In the genomic region with DNA sequence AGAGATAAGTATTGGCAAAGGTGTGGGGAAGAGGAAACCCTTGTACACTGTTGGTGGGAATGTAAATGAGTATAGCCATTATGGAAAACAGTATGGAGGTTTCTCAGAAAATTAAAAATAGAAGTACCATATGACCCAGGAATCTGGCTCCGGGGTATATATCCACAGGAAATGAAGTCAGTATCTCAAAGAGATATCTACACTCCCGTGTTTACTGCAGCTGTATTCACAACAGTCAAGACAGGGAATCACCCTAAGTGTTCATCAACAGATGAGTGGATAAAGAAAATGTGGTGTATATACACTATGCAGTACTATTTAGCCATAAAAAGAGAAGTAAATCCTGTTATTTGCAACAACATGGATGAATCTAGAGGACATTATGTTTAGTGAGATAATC, we compare ENCODE assay signal across 1 cellular context.
TF ChIP-seq lines count a peak whose summit lies in the region.

No MANE protein-coding gene starts in this region.

TF ChIP-seq in SK-N-SH, 30 proteins besides CTCF, POLR2A, EP300 and RAD21:
- TF ChIP-seq, protein P1, sequence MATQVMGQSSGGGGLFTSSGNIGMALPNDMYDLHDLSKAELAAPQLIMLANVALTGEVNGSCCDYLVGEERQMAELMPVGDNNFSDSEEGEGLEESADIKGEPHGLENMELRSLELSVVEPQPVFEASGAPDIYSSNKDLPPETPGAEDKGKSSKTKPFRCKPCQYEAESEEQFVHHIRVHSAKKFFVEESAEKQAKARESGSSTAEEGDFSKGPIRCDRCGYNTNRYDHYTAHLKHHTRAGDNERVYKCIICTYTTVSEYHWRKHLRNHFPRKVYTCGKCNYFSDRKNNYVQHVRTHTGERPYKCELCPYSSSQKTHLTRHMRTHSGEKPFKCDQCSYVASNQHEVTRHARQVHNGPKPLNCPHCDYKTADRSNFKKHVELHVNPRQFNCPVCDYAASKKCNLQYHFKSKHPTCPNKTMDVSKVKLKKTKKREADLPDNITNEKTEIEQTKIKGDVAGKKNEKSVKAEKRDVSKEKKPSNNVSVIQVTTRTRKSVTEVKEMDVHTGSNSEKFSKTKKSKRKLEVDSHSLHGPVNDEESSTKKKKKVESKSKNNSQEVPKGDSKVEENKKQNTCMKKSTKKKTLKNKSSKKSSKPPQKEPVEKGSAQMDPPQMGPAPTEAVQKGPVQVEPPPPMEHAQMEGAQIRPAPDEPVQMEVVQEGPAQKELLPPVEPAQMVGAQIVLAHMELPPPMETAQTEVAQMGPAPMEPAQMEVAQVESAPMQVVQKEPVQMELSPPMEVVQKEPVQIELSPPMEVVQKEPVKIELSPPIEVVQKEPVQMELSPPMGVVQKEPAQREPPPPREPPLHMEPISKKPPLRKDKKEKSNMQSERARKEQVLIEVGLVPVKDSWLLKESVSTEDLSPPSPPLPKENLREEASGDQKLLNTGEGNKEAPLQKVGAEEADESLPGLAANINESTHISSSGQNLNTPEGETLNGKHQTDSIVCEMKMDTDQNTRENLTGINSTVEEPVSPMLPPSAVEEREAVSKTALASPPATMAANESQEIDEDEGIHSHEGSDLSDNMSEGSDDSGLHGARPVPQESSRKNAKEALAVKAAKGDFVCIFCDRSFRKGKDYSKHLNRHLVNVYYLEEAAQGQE (IDR thresholded peaks at IDR 0.05; ENCODE audit: low read depth, low read length) = no peak
- TF ChIP-seq RCOR1 (IDR thresholded peaks at IDR 0.05; ENCODE audit: low read length) (no peak), TAF1 (IDR thresholded peaks at IDR 0.05; ENCODE audit: borderline replicate concordance, low read depth, low read length) (no peak), RFX5 (IDR thresholded peaks at IDR 0.05; ENCODE audit: low read length) (no peak), FOSL2 (IDR thresholded peaks at IDR 0.05; ENCODE audit: borderline replicate concordance, low read depth) (no peak), RXRA (IDR thresholded peaks at IDR 0.05; ENCODE audit: borderline replicate concordance, low read depth) (no peak), YY1 (IDR thresholded peaks at IDR 0.05; ENCODE audit: low read depth) (no peak), MEF2A (IDR thresholded peaks at IDR 0.05; ENCODE audit: borderline replicate concordance, low read depth) (no peak)
- TF ChIP-seq, protein P2, sequence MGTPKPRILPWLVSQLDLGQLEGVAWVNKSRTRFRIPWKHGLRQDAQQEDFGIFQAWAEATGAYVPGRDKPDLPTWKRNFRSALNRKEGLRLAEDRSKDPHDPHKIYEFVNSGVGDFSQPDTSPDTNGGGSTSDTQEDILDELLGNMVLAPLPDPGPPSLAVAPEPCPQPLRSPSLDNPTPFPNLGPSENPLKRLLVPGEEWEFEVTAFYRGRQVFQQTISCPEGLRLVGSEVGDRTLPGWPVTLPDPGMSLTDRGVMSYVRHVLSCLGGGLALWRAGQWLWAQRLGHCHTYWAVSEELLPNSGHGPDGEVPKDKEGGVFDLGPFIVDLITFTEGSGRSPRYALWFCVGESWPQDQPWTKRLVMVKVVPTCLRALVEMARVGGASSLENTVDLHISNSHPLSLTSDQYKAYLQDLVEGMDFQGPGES (IDR thresholded peaks at IDR 0.05; ENCODE audit: low read depth, low read length) = no peak
- TF ChIP-seq, protein P3, sequence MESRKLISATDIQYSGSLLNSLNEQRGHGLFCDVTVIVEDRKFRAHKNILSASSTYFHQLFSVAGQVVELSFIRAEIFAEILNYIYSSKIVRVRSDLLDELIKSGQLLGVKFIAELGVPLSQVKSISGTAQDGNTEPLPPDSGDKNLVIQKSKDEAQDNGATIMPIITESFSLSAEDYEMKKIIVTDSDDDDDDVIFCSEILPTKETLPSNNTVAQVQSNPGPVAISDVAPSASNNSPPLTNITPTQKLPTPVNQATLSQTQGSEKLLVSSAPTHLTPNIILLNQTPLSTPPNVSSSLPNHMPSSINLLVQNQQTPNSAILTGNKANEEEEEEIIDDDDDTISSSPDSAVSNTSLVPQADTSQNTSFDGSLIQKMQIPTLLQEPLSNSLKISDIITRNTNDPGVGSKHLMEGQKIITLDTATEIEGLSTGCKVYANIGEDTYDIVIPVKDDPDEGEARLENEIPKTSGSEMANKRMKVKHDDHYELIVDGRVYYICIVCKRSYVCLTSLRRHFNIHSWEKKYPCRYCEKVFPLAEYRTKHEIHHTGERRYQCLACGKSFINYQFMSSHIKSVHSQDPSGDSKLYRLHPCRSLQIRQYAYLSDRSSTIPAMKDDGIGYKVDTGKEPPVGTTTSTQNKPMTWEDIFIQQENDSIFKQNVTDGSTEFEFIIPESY (IDR thresholded peaks at IDR 0.05; ENCODE audit: borderline replicate concordance, low read depth) = no peak
TF ChIP-seq in SK-N-SH: peak in this region for 0.
